Comparison of ENCODE assay signal across 29 cellular contexts in genomic region chr6:115190534-115190933, GRCh38.
"Had no signal": no experiment of that assay in that cellular context is flagged by ENCODE, and none has a peak within 500 bp of the region (broad histone marks: within the 10 kb centered on the region; RNA-seq: fewer than 3 reads in every experiment).

No MANE protein-coding gene starts in this region.

- H3K27me3 ChIP-seq: colonic mucosa, dorsolateral prefrontal cortex, esophagus muscularis mucosa, esophagus squamous epithelium, foreskin keratinocyte, gastrocnemius medialis, gastroesophageal sphincter, heart left ventricle, heart right ventricle, hepatocyte had no signal

- H3K27me3 Mint-ChIP-seq: dendritic cell treated with granulocyte-macrophage colony-stimulating factor and Interleukin-4, amounts not matched to agents 40 ng/mL and 50 ng/mL, for 4 days; effector memory CD8-positive, alpha-beta T cell had no signal

- H3K9me3 ChIP-seq: colonic mucosa, esophagus muscularis mucosa, esophagus squamous epithelium, gastrocnemius medialis, gastroesophageal sphincter, heart right ventricle had no signal

- H3K27ac ChIP-seq: colonic mucosa, coronary artery, dorsolateral prefrontal cortex, epithelial cell of prostate, esophagus muscularis mucosa, esophagus squamous epithelium, foreskin keratinocyte, gastrocnemius medialis, gastroesophageal sphincter, heart left ventricle, heart right ventricle, hepatocyte had no signal

- H3K4me3 Mint-ChIP-seq: dendritic cell treated with granulocyte-macrophage colony-stimulating factor and Interleukin-4, amounts not matched to agents 40 ng/mL and 50 ng/mL, for 4 days; effector memory CD8-positive, alpha-beta T cell had no signal

- H2AFZ ChIP-seq: hepatocyte had no signal

- FAIRE-seq: colon, endometrium, endothelial cell of umbilical vein, frontal cortex had no signal

- ATAC-seq: effector memory CD8-positive, alpha-beta T cell; esophagus mucosa; foreskin keratinocyte; gastrocnemius medialis; gastroesophageal sphincter; heart left ventricle; heart right ventricle had no signal

- H3K36me3 ChIP-seq: colonic mucosa, esophagus muscularis mucosa, esophagus squamous epithelium, gastrocnemius medialis, gastroesophageal sphincter, heart left ventricle, heart right ventricle had no signal

- H3K27ac Mint-ChIP-seq: dendritic cell treated with granulocyte-macrophage colony-stimulating factor and Interleukin-4, amounts not matched to agents 40 ng/mL and 50 ng/mL, for 4 days; effector memory CD8-positive, alpha-beta T cell had no signal

- H3K4me3 ChIP-seq: colonic mucosa, coronary artery, dorsolateral prefrontal cortex, esophagus muscularis mucosa, esophagus squamous epithelium, gastrocnemius medialis, gastroesophageal sphincter, heart left ventricle, heart right ventricle, hepatocyte had no signal

- H3K79me2 ChIP-seq: hepatocyte had no signal

- DNase-seq: colonic mucosa; cortex of kidney; dermis blood vessel endothelial cell; dorsolateral prefrontal cortex; effector CD4-positive, alpha-beta T cell; effector CD8-positive, alpha-beta T cell; effector memory CD4-positive, alpha-beta T cell; effector memory CD8-positive, alpha-beta T cell; erythroblast; esophagus squamous epithelium; foreskin fibroblast; foreskin keratinocyte; foreskin melanocyte; gastrocnemius medialis; glutamatergic neuron; head of caudate nucleus; heart left ventricle; heart right ventricle had no signal

- H3K4me2 ChIP-seq: hepatocyte had no signal

- H3K4me1 ChIP-seq: colonic mucosa, esophagus muscularis mucosa, esophagus squamous epithelium, foreskin keratinocyte, gastrocnemius medialis, gastroesophageal sphincter, heart left ventricle, heart right ventricle had no signal
